In genomic region chr2:24970483-24971299, GRCh38 we compare ENCODE assay signal across 1 cellular context.
TF ChIP-seq lines count a peak whose summit lies in the region.

No MANE protein-coding gene starts in this region.

TF ChIP-seq in K562, 482 proteins besides CTCF, POLR2A, EP300 and RAD21 (continued from another document and continues in another):
- TF ChIP-seq ZFPM2 (CRISPR knock-in tag; IDR thresholded peaks at IDR 0.05) (no peak), ESRRB (CRISPR knock-in tag; IDR thresholded peaks at IDR 0.05; ENCODE audit: borderline replicate concordance) (no peak), STAG1 (CRISPR knock-in tag; IDR thresholded peaks at IDR 0.05; ENCODE audit: borderline replicate concordance) (no peak), ZBTB49 (CRISPR knock-in tag; IDR thresholded peaks at IDR 0.05; ENCODE audit: borderline replicate concordance) (no peak), ZNF778 (CRISPR knock-in tag; IDR thresholded peaks at IDR 0.05) (no peak), ZNF263 (CRISPR knock-in tag; IDR thresholded peaks at IDR 0.05; ENCODE audit: borderline replicate concordance) (no peak), BCOR (IDR thresholded peaks at IDR 0.05) (peak; percentile 76), DPF2 (IDR thresholded peaks at IDR 0.05) (no peak), ZNF707 (CRISPR knock-in tag; conservative IDR thresholded peaks at IDR 0.05) (no peak), POLR2AphosphoS5 (IDR thresholded peaks at IDR 0.05; ENCODE audit: control insufficient read depth, insufficient read depth, low read depth, low read length) (peak; percentile 12; the same call in 1 of the 2 replicates), YY1 (IDR thresholded peaks at IDR 0.05; ENCODE audit: borderline replicate concordance in 1 of 3, control insufficient read depth in 1 of 3, extremely low read depth in 1 of 3, insufficient read depth in 3 of 3, insufficient read length in 1 of 3, insufficient replicate concordance in 2 of 3, low read depth in 1 of 3, low read length in 2 of 3) (peak in 1 of 3 experiments; percentile 13), SRSF1 (IDR thresholded peaks at IDR 0.05; ENCODE audit: low read depth, low read length) (no peak), HMGXB4 (CRISPR knock-in tag; IDR thresholded peaks at IDR 0.05) (no peak), CREB1 (IDR thresholded peaks at IDR 0.05) (no peak), CREB1 (CRISPR knock-in tag; IDR thresholded peaks at IDR 0.05) (no peak), LCOR (CRISPR knock-in tag; IDR thresholded peaks at IDR 0.05) (peak; percentile 13; the same call in 1 of the 2 replicates), RBM25 (IDR thresholded peaks at IDR 0.05; ENCODE audit: low read depth, low read length, severe bottlenecking) (peak; percentile 77), FOXM1 (IDR thresholded peaks at IDR 0.05; ENCODE audit: low read depth) (0 out of 2 replicates have a peak, but pooled peaks have one; percentile 18), FOXM1 (CRISPR knock-in tag; IDR thresholded peaks at IDR 0.05; ENCODE audit: low read depth) (no peak), EGR1 (conservative IDR thresholded peaks at IDR 0.05) (no peak), CBX8 (IDR thresholded peaks at IDR 0.05; ENCODE audit: borderline replicate concordance, extremely low read depth, low read depth, low read length, poor library complexity, severe bottlenecking) (no peak), NFIX (CRISPR knock-in tag; IDR thresholded peaks at IDR 0.05; ENCODE audit: low read depth) (no peak), CC2D1A (IDR thresholded peaks at IDR 0.05) (no peak), ZNF143 (CRISPR knock-in tag; IDR thresholded peaks at IDR 0.05) (no peak), EWSR1 (IDR thresholded peaks at IDR 0.05; ENCODE audit: borderline replicate concordance, low read depth, partially characterized antibody) (no peak), ZNF431 (CRISPR knock-in tag; IDR thresholded peaks at IDR 0.05) (no peak), ZFP1 (CRISPR knock-in tag; IDR thresholded peaks at IDR 0.05) (no peak), PPARD (CRISPR knock-in tag; IDR thresholded peaks at IDR 0.05) (no peak), ZNF764 (CRISPR knock-in tag; IDR thresholded peaks at IDR 0.05; ENCODE audit: low read depth) (no peak), KLF10 (CRISPR knock-in tag; IDR thresholded peaks at IDR 0.05) (no peak), CCAR2 (IDR thresholded peaks at IDR 0.05; ENCODE audit: low read depth, low read length) (no peak), ZNF740 (CRISPR knock-in tag; IDR thresholded peaks at IDR 0.05) (no peak), ZNF740 (tag; IDR thresholded peaks at IDR 0.05) (no peak), SETDB1 (IDR thresholded peaks at IDR 0.05; ENCODE audit: low read length) (no peak)
- TF ChIP-seq, protein P1, sequence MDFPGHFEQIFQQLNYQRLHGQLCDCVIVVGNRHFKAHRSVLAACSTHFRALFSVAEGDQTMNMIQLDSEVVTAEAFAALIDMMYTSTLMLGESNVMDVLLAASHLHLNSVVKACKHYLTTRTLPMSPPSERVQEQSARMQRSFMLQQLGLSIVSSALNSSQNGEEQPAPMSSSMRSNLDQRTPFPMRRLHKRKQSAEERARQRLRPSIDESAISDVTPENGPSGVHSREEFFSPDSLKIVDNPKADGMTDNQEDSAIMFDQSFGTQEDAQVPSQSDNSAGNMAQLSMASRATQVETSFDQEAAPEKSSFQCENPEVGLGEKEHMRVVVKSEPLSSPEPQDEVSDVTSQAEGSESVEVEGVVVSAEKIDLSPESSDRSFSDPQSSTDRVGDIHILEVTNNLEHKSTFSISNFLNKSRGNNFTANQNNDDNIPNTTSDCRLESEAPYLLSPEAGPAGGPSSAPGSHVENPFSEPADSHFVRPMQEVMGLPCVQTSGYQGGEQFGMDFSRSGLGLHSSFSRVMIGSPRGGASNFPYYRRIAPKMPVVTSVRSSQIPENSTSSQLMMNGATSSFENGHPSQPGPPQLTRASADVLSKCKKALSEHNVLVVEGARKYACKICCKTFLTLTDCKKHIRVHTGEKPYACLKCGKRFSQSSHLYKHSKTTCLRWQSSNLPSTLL (IDR thresholded peaks at IDR 0.05): no peak
- TF ChIP-seq, protein P2, sequence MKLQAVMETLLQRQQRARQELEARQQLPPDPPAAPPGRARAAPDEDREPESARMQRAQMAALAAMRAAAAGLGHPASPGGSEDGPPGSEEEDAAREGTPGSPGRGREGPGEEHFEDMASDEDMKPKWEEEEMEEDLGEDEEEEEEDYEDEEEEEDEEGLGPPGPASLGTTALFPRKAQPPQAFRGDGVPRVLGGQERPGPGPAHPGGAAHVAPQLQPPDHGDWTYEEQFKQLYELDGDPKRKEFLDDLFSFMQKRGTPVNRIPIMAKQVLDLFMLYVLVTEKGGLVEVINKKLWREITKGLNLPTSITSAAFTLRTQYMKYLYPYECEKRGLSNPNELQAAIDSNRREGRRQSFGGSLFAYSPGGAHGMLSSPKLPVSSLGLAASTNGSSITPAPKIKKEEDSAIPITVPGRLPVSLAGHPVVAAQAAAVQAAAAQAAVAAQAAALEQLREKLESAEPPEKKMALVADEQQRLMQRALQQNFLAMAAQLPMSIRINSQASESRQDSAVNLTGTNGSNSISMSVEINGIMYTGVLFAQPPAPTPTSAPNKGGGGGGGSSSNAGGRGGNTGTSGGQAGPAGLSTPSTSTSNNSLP (IDR thresholded peaks at IDR 0.05; ENCODE audit: borderline replicate concordance, low read depth, low read length): no peak
- TF ChIP-seq, protein P3, sequence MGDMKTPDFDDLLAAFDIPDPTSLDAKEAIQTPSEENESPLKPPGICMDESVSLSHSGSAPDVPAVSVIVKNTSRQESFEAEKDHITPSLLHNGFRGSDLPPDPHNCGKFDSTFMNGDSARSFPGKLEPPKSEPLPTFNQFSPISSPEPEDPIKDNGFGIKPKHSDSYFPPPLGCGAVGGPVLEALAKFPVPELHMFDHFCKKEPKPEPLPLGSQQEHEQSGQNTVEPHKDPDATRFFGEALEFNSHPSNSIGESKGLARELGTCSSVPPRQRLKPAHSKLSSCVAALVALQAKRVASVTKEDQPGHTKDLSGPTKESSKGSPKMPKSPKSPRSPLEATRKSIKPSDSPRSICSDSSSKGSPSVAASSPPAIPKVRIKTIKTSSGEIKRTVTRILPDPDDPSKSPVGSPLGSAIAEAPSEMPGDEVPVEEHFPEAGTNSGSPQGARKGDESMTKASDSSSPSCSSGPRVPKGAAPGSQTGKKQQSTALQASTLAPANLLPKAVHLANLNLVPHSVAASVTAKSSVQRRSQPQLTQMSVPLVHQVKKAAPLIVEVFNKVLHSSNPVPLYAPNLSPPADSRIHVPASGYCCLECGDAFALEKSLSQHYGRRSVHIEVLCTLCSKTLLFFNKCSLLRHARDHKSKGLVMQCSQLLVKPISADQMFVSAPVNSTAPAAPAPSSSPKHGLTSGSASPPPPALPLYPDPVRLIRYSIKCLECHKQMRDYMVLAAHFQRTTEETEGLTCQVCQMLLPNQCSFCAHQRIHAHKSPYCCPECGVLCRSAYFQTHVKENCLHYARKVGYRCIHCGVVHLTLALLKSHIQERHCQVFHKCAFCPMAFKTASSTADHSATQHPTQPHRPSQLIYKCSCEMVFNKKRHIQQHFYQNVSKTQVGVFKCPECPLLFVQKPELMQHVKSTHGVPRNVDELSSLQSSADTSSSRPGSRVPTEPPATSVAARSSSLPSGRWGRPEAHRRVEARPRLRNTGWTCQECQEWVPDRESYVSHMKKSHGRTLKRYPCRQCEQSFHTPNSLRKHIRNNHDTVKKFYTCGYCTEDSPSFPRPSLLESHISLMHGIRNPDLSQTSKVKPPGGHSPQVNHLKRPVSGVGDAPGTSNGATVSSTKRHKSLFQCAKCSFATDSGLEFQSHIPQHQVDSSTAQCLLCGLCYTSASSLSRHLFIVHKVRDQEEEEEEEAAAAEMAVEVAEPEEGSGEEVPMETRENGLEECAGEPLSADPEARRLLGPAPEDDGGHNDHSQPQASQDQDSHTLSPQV (IDR thresholded peaks at IDR 0.05): no peak
- TF ChIP-seq, protein P4, sequence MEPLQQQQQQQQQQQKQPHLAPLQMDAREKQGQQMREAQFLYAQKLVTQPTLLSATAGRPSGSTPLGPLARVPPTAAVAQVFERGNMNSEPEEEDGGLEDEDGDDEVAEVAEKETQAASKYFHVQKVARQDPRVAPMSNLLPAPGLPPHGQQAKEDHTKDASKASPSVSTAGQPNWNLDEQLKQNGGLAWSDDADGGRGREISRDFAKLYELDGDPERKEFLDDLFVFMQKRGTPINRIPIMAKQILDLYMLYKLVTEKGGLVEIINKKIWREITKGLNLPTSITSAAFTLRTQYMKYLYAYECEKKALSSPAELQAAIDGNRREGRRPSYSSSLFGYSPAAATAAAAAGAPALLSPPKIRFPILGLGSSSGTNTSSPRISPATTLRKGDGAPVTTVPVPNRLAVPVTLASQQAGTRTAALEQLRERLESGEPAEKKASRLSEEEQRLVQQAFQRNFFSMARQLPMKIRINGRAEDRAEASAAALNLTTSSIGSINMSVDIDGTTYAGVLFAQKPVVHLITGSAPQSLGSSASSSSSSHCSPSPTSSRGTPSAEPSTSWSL (CRISPR knock-in tag; IDR thresholded peaks at IDR 0.05; ENCODE audit: borderline replicate concordance): no peak
- TF ChIP-seq, protein P5, sequence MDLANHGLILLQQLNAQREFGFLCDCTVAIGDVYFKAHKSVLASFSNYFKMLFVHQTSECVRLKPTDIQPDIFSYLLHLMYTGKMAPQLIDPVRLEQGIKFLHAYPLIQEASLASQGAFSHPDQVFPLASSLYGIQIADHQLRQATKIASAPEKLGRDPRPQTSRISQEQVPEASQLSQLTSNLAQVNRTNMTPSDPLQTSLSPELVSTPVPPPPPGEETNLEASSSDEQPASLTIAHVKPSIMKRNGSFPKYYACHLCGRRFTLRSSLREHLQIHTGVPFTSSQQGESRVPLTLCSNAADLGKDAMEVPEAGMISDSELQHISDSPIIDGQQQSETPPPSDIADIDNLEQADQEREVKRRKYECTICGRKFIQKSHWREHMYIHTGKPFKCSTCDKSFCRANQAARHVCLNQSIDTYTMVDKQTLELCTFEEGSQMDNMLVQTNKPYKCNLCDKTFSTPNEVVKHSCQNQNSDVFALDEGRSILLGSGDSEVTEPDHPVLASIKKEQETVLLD (IDR thresholded peaks at IDR 0.05): no peak
- TF ChIP-seq, protein P6, sequence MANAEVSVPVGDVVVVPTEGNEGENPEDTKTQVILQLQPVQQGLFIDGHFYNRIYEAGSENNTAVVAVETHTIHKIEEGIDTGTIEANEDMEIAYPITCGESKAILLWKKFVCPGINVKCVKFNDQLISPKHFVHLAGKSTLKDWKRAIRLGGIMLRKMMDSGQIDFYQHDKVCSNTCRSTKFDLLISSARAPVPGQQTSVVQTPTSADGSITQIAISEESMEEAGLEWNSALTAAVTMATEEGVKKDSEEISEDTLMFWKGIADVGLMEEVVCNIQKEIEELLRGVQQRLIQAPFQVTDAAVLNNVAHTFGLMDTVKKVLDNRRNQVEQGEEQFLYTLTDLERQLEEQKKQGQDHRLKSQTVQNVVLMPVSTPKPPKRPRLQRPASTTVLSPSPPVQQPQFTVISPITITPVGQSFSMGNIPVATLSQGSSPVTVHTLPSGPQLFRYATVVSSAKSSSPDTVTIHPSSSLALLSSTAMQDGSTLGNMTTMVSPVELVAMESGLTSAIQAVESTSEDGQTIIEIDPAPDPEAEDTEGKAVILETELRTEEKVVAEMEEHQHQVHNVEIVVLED (CRISPR knock-in tag; IDR thresholded peaks at IDR 0.05): peak; percentile 7; the same call in 1 of the 2 replicates
- TF ChIP-seq, protein P7, sequence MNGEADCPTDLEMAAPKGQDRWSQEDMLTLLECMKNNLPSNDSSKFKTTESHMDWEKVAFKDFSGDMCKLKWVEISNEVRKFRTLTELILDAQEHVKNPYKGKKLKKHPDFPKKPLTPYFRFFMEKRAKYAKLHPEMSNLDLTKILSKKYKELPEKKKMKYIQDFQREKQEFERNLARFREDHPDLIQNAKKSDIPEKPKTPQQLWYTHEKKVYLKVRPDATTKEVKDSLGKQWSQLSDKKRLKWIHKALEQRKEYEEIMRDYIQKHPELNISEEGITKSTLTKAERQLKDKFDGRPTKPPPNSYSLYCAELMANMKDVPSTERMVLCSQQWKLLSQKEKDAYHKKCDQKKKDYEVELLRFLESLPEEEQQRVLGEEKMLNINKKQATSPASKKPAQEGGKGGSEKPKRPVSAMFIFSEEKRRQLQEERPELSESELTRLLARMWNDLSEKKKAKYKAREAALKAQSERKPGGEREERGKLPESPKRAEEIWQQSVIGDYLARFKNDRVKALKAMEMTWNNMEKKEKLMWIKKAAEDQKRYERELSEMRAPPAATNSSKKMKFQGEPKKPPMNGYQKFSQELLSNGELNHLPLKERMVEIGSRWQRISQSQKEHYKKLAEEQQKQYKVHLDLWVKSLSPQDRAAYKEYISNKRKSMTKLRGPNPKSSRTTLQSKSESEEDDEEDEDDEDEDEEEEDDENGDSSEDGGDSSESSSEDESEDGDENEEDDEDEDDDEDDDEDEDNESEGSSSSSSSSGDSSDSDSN (IDR thresholded peaks at IDR 0.05; ENCODE audit: borderline replicate concordance in 1 of 2, low read depth in 2 of 2, low read length in 2 of 2): no peak
